Comparison of ENCODE assay signal across 8 cellular contexts in genomic region chr1:236281286-236282158, GRCh38. TPM values are rescaled to one million over a fixed set of nuclear protein-coding genes. Genes with fewer than 3 reads are reported as not detected.
A peak's percentile ranks its signal among the peaks of the same experiment; 100 is the strongest.
DNase-seq lines count a peak whose midpoint lies in the region; ATAC-seq, FAIRE-seq and TF ChIP-seq lines count a peak whose summit lies in the region.

TSS of gene ERO1B (minus strand) at chr1:236281958. CDS start at chr1:236281783, 175 bp downstream.

- no peak for TF ChIP-seq CTCF in GM12865 (IDR thresholded peaks at IDR 0.05; ENCODE audit: insufficient read depth, low read depth, low read length, missing control alignments)
- TF ChIP-seq CTCF in pancreas (IDR thresholded peaks at IDR 0.05), result no peak
- no peak for TF ChIP-seq CTCF in thyroid gland (IDR thresholded peaks at IDR 0.05)

- peaks cover under 1% of the 10 kb centered on the region for H3K9me3 Mint-ChIP-seq in activated naive CD8-positive, alpha-beta T cell treated with anti-CD3 and anti-CD28 coated beads, Interleukin-2, amount 10 ng/mL, durations not matched to agents 7 days and 5 days

- H3K36me3 ChIP-seq in pancreas (no peaks in the 10 kb centered on the region), thyroid gland (no peaks in the 10 kb centered on the region)

- H3K27me3 ChIP-seq in pancreas, result no peaks in the 10 kb centered on the region
- no peaks in the 10 kb centered on the region for H3K27me3 ChIP-seq in thyroid gland

- DNase-seq in GM12865 (ENCODE audit: low read depth) (peak; percentile 99), NCI-H1105 (lab: John Stamatoyannopoulos, UW) (peak; percentile 93), SKM-1 treated with dmso at 0.1 percent for 144 hours (lab: John Stamatoyannopoulos, UW; ENCODE audit: unreplicated experiment) (peak; percentile 99), Right ventricle myocardium superior (peak; percentile 99), pancreas (peak; percentile 98 to 99 (median 98)), thyroid gland (peak; percentile 99)
- DNase-seq in activated naive CD8-positive, alpha-beta T cell treated with anti-CD3 and anti-CD28 coated beads, Interleukin-2, amount 10 ng/mL, durations not matched to agents 7 days and 5 days, result peak; percentile 99

- peak within 1 kb of the TSS; percentile 71 for H3K27ac Mint-ChIP-seq in activated naive CD8-positive, alpha-beta T cell treated with anti-CD3 and anti-CD28 coated beads, Interleukin-2, amount 10 ng/mL, durations not matched to agents 7 days and 5 days

- 0 to 1% methylated on average over 72 to 88 of the region's 88 CpGs for WGBS in pancreas, 2 donors
- WGBS in thyroid gland, 2 donors, result 1 to 2% methylated on average over 19 to 24 of the region's 88 CpGs

- peak within 1 kb of the TSS; percentile 87 for H3K4me3 ChIP-seq in GM12865 (ENCODE audit: low read depth, low read length)
- H3K4me3 ChIP-seq in pancreas, result peak within 1 kb of the TSS; percentile 93 to 98 (median 96)
- peak within 1 kb of the TSS; percentile 81 to 98 (median 97) for H3K4me3 ChIP-seq in thyroid gland (replicated peaks in 1 of 3)

- H3K27me3 Mint-ChIP-seq in activated naive CD8-positive, alpha-beta T cell treated with anti-CD3 and anti-CD28 coated beads, Interleukin-2, amount 10 ng/mL, durations not matched to agents 7 days and 5 days, result peaks cover 4% of the 10 kb centered on the region

- intact Hi-C loops in Right ventricle myocardium superior (cut with DNase I), result loop anchor here (5.0 kb wide), 1 partner anchor 174 kb away; no protein-coding TSS in a partner anchor
- intact Hi-C loops in pancreas (cut with DNase I), result no loop called here
- intact Hi-C loops in thyroid gland (cut with DNase I), result loop anchor here (10.0 kb wide), 1 partner anchor 213 kb away; no protein-coding TSS in a partner anchor

- POLR2A ChIA-PET in activated naive CD8-positive, alpha-beta T cell treated with anti-CD3 and anti-CD28 coated beads, Interleukin-2, amount 10 ng/mL, durations not matched to agents 7 days and 5 days (lab: Charles Lee), result interaction anchor here (0.6 to 1.2 kb wide), 2 partner anchors 139 to 593 kb away, joined by 3 to 5 read pairs; partner anchors contain the start of gene GPR137B

- H3K4me1 ChIP-seq in pancreas (peaks cover 3 to 37% (median 11%) of the 10 kb centered on the region in 3 donors), thyroid gland (peaks cover 6 to 10% of the 10 kb centered on the region in 2 donors)

- TF ChIP-seq POLR2A in thyroid gland (IDR thresholded peaks at IDR 0.05), result peak; percentile 92 to 99

- no peak for FAIRE-seq in pancreas (lab: Jason Lieb, UNC)

- H3K4me3 Mint-ChIP-seq in activated naive CD8-positive, alpha-beta T cell treated with anti-CD3 and anti-CD28 coated beads, Interleukin-2, amount 10 ng/mL, durations not matched to agents 7 days and 5 days, result peak within 1 kb of the TSS; percentile 92

- H3K36me3 Mint-ChIP-seq in activated naive CD8-positive, alpha-beta T cell treated with anti-CD3 and anti-CD28 coated beads, Interleukin-2, amount 10 ng/mL, durations not matched to agents 7 days and 5 days, result no peaks in the 10 kb centered on the region

- H3K27ac ChIP-seq in pancreas (peak within 1 kb of the TSS; percentile 89 to 94 (median 92)), thyroid gland (peak within 1 kb of the TSS; percentile 73 to 92 (median 85))

- ATAC-seq in HG02642 (IDR thresholded peaks at IDR 0.05; ENCODE audit: poor library complexity, unreplicated experiment) (peak; percentile 88), Right ventricle myocardium superior (ENCODE audit: poor library complexity) (peak; percentile 100), pancreas (peak; percentile 92 to 97 (median 94))
- ATAC-seq in activated naive CD8-positive, alpha-beta T cell treated with anti-CD3 and anti-CD28 coated beads, Interleukin-2, amount 10 ng/mL, durations not matched to agents 7 days and 5 days (ENCODE audit: low read depth), result peak; percentile 98

- H3K9me3 ChIP-seq in pancreas (no peaks in the 10 kb centered on the region), thyroid gland (no peaks in the 10 kb centered on the region)

- H3K4me1 Mint-ChIP-seq in activated naive CD8-positive, alpha-beta T cell treated with anti-CD3 and anti-CD28 coated beads, Interleukin-2, amount 10 ng/mL, durations not matched to agents 7 days and 5 days, result peaks cover 34% of the 10 kb centered on the region

RNA-seq across cellular contexts. Expression of gene ERO1B, which starts in this region (rescaled TPM):
- 1 to 10 TPM; 8.9 to 9.3 TPM for total RNA-seq in activated naive CD8-positive, alpha-beta T cell treated with anti-CD3 and anti-CD28 coated beads, Interleukin-2, amount 10 ng/mL, durations not matched to agents 7 days and 5 days
- 5.0 TPM for total RNA-seq in Right ventricle myocardium superior
- total RNA-seq in pancreas, result 100 to 1,000 TPM in 3 of 6 donors, 10 to 100 TPM in 3; 94.9 to 153 (median 100) TPM
- 100 to 1,000 TPM in 1 of 2 donors, 10 to 100 TPM in 1; 84.5 to 225 TPM for polyA plus RNA-seq in pancreas
- 10 to 100 TPM; 29.8 to 60.1 (median 38.3) TPM for total RNA-seq in thyroid gland

Comparison
In these comparisons a context has a peak if more than half of its experiments do, and no peak if none do; other contexts are left out.
1. Peak in every context shown above with its lines: DNase-seq, ATAC-seq, H3K4me3 ChIP-seq and H3K27ac ChIP-seq.
2. intact Hi-C loops: an anchor here in Right ventricle myocardium superior (5.0 kb wide) and thyroid gland (10.0 kb wide); none called in pancreas.